In the genomic region with DNA sequence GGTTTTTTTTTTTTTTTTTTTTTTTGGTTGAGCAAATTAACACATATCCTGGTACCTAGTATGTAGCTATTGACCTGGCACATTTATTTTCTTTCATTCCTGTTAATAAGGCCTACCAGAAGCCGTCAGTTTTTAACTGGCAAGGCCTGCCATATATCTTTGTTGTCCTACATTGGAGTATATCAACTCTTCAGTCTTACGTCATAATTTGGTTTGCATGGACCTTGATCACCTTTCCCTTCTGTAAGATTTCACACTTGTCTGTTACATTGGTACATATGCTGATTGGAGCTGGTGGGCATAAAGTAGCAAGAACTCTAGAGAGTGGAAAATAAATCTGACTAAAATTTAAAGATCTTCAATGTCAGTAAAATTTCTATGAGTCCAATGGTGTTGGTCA, we compare ENCODE assay signal across 36 cellular contexts.
A peak's percentile ranks its signal among the peaks of the same experiment; 100 is the strongest.
DNase-seq lines count a peak whose midpoint lies in the region; ATAC-seq, FAIRE-seq and TF ChIP-seq lines count a peak whose summit lies in the region.
"Had no signal": no experiment of that assay in that cellular context is flagged by ENCODE, and none has a peak within 500 bp of the region (broad histone marks: within the 10 kb centered on the region; RNA-seq: fewer than 3 reads in every experiment).

No MANE protein-coding gene starts in this region.

- H3K27ac ChIP-seq in mammary epithelial cell (ENCODE audit: insufficient read depth, low read depth, low read length), result no peak overlapping the region
- H3K27ac ChIP-seq in HepG2 (ENCODE audit: extremely low read length, insufficient read depth, low read length), result no peak overlapping the region
- no peak overlapping the region for H3K27ac ChIP-seq in right lobe of liver
- no peak overlapping the region for H3K27ac ChIP-seq in mesendoderm (ENCODE audit: low read depth, low read length)
- no peak overlapping the region for H3K27ac ChIP-seq in neural progenitor cell
- H3K27ac ChIP-seq: 22Rv1; A549; BLaER1; BLaER1 treated with 17β-estradiol and CSF1 and Interleukin-3, amounts not matched to agents 10 nM and 100 nM; C4-2B had no signal

- peak overlapping the region; percentile 36 for H2BK15ac ChIP-seq in mesendoderm (replicated peaks; ENCODE audit: low read depth)

- H4K20me1 ChIP-seq in mammary epithelial cell (ENCODE audit: insufficient read depth, low read length) (no peaks in the 10 kb centered on the region), HepG2 (ENCODE audit: insufficient read depth, low read length) (no peaks in the 10 kb centered on the region), neural progenitor cell (ENCODE audit: low read depth) (no peaks in the 10 kb centered on the region)
- H4K20me1 ChIP-seq: BLaER1; BLaER1 treated with 17β-estradiol and CSF1 and Interleukin-3, amounts not matched to agents 10 nM and 100 nM had no signal

- no peaks in the 10 kb centered on the region for H3K4me1 Mint-ChIP-seq in MCF 10A (ENCODE audit: insufficient read depth, unreplicated experiment)
- H3K4me1 Mint-ChIP-seq in neural progenitor cell, result no peaks in the 10 kb centered on the region
- H3K4me1 Mint-ChIP-seq: B cell; CD14-positive monocyte; CD4-positive, alpha-beta memory T cell; CD4-positive, CD25-positive, alpha-beta regulatory T cell; CD8-positive, alpha-beta memory T cell had no signal

- dilution Hi-C loops in mammary epithelial cell (cut with HindIII; ENCODE audit: low sequenced_read_pairs), result no loop called here

- H2AK5ac ChIP-seq in mesendoderm (ENCODE audit: low read length), result no peak overlapping the region

- H3K79me2 ChIP-seq in mammary epithelial cell (ENCODE audit: insufficient read depth, low read length), result no peaks in the 10 kb centered on the region
- H3K79me2 ChIP-seq in HepG2 (ENCODE audit: insufficient read depth, low read length), result no peaks in the 10 kb centered on the region
- H3K79me2 ChIP-seq in mesendoderm (ENCODE audit: control insufficient read depth, insufficient read depth, low read length), result no peaks in the 10 kb centered on the region
- no peaks in the 10 kb centered on the region for H3K79me2 ChIP-seq in neural progenitor cell (ENCODE audit: low read depth)

- ATAC-seq in HepG2 (no peak), right lobe of liver (no peak), HG03039 (IDR thresholded peaks at IDR 0.05; ENCODE audit: unreplicated experiment) (no peak)
- ATAC-seq: A549; CD8-positive, alpha-beta T cell had no signal

- no peak overlapping the region for H3K23ac ChIP-seq in mesendoderm (ENCODE audit: low read length)

- H3K4me3 Mint-ChIP-seq in MCF 10A (ENCODE audit: unreplicated experiment) (no peak overlapping the region), neural progenitor cell (no peak overlapping the region)
- H3K4me3 Mint-ChIP-seq: B cell; CD14-positive monocyte; CD4-positive, alpha-beta memory T cell; CD4-positive, alpha-beta T cell; CD4-positive, CD25-positive, alpha-beta regulatory T cell; CD8-positive, alpha-beta memory T cell; CD8-positive, alpha-beta T cell had no signal

- no peak overlapping the region for H3K56ac ChIP-seq in mesendoderm (ENCODE audit: low read length)

- TF ChIP-seq CTCF in mammary epithelial cell (conservative IDR thresholded peaks at IDR 0.05 in 1 of 2, IDR thresholded peaks at IDR 0.05 in 1 of 2; ENCODE audit: extremely low read depth in 1 of 2, insufficient read depth in 1 of 2, low read depth in 1 of 2, low read length in 2 of 2) (no peak), MCF 10A (IDR thresholded peaks at IDR 0.05; ENCODE audit: unreplicated experiment) (no peak), HepG2 (CRISPR knock-in tag; IDR thresholded peaks at IDR 0.05) (no peak), right lobe of liver (IDR thresholded peaks at IDR 0.05) (no peak), neural progenitor cell (IDR thresholded peaks at IDR 0.05) (no peak)

- intact Hi-C loops in mammary epithelial cell (cut with micrococcal nuclease), result no loop called here
- intact Hi-C loops in MCF 10A (cut with micrococcal nuclease), result no loop called here
- intact Hi-C loops in HepG2 (cut with micrococcal nuclease; ENCODE audit: unreplicated experiment), result no loop called here
- intact Hi-C loops in right lobe of liver (cut with DNase I), result no loop called here

- DNase-seq in mammary epithelial cell (no peak), MCF 10A (ENCODE audit: unreplicated experiment) (no peak), HepG2 (ENCODE audit: low spot score) (no peak), right lobe of liver (no peak), mesendoderm (no peak), neural progenitor cell (ENCODE audit: low spot score) (no peak)
- DNase-seq in activated T-cell treated with anti-CD3 and anti-CD28 coated beads, Interleukin-2, amount 50 U/mL, for 1 hour, result no peak
- DNase-seq: 8988T; ACHN; AML-193; BE2C; Caco-2; Calu3; CD4-positive, alpha-beta memory T cell; CD4-positive, alpha-beta T cell; CD4-positive, CD25-positive, alpha-beta regulatory T cell; CD8-positive, alpha-beta memory T cell; CD8-positive, alpha-beta T cell; COR-L47; DMS 273 treated with DMSO at 0.1 percent for 48 hours; DMS153; DMS53; DMS79; DMS79 treated with DMSO at 0.1 percent for 48 hours; DND-41; EL had no signal

- H3K9ac ChIP-seq in mammary epithelial cell (ENCODE audit: insufficient read depth, low read length) (peak overlapping the region; percentile 23), HepG2 (ENCODE audit: insufficient read depth, low read depth, low read length) (no peak overlapping the region), mesendoderm (ENCODE audit: low read length) (no peak overlapping the region), neural progenitor cell (no peak overlapping the region)
- H3K9ac ChIP-seq: BLaER1; BLaER1 treated with 17β-estradiol and CSF1 and Interleukin-3, amounts not matched to agents 10 nM and 100 nM had no signal

- no peak overlapping the region for H2BK5ac ChIP-seq in mesendoderm (ENCODE audit: low read length)

- H3K27me3 ChIP-seq in mammary epithelial cell (ENCODE audit: insufficient read depth, low read length) (peaks cover 1% of the 10 kb centered on the region), HepG2 (ENCODE audit: control insufficient read depth in 1 of 2, insufficient read depth in 2 of 2, low read length in 2 of 2) (no peaks in the 10 kb centered on the region; a peak in 1 of 5 replicates), right lobe of liver (no peaks in the 10 kb centered on the region), mesendoderm (ENCODE audit: insufficient read depth, low read length, poor library complexity) (no peaks in the 10 kb centered on the region), neural progenitor cell (no peaks in the 10 kb centered on the region)
- H3K27me3 ChIP-seq: BE2C; BLaER1; BLaER1 treated with 17β-estradiol and CSF1 and Interleukin-3, amounts not matched to agents 10 nM and 100 nM had no signal

- H3K4me3 ChIP-seq in mammary epithelial cell (replicated peaks in 1 of 3; ENCODE audit: insufficient read depth in 1 of 3, low read depth in 2 of 3, low read length in 3 of 3) (no peak overlapping the region), HepG2 (replicated peaks in 1 of 3; ENCODE audit: insufficient read depth in 1 of 3, low read depth in 2 of 3, low read length in 3 of 3) (no peak overlapping the region), right lobe of liver (no peak overlapping the region), mesendoderm (ENCODE audit: low read length) (no peak overlapping the region), neural progenitor cell (no peak overlapping the region)
- H3K4me3 ChIP-seq: A549; BLaER1; BLaER1 treated with 17β-estradiol and CSF1 and Interleukin-3, amounts not matched to agents 10 nM and 100 nM had no signal

- H3K27me3 Mint-ChIP-seq in MCF 10A (ENCODE audit: insufficient read depth, unreplicated experiment) (no peaks in the 10 kb centered on the region), neural progenitor cell (ENCODE audit: insufficient read depth, low read depth) (peaks cover 3% of the 10 kb centered on the region)
- H3K27me3 Mint-ChIP-seq: B cell; CD4-positive, alpha-beta memory T cell; CD4-positive, alpha-beta T cell; CD4-positive, CD25-positive, alpha-beta regulatory T cell; CD8-positive, alpha-beta memory T cell had no signal

- no peak overlapping the region for H4K5ac ChIP-seq in mesendoderm (ENCODE audit: low read length)

- H3K36me3 ChIP-seq in mammary epithelial cell (ENCODE audit: insufficient read depth, low read length) (no peaks in the 10 kb centered on the region), HepG2 (replicated peaks in 1 of 2; ENCODE audit: control insufficient read depth in 1 of 2, insufficient read depth in 2 of 2, low read length in 2 of 2) (no peaks in the 10 kb centered on the region), right lobe of liver (no peaks in the 10 kb centered on the region), mesendoderm (ENCODE audit: control insufficient read depth, insufficient read depth, low read length) (no peaks in the 10 kb centered on the region), neural progenitor cell (no peaks in the 10 kb centered on the region)
- H3K36me3 ChIP-seq: BE2C; BLaER1; BLaER1 treated with 17β-estradiol and CSF1 and Interleukin-3, amounts not matched to agents 10 nM and 100 nM had no signal

- CTCF ChIA-PET in mammary epithelial cell (lab: Charles Lee; ENCODE audit: low non-redundant PET) (no interaction called here), MCF 10A (lab: Yijun Ruan, JAX) (interaction anchor here (1.0 kb wide), 1 partner anchor 18 kb away, joined by 3 read pairs; no protein-coding TSS in a partner anchor), HepG2 (lab: Yijun Ruan, JAX; ENCODE audit: low intra/inter-chr PET ratio, low total read pairs) (no interaction called here)

- H3K27ac Mint-ChIP-seq in MCF 10A (ENCODE audit: low read depth, unreplicated experiment) (no peak overlapping the region), neural progenitor cell (no peak overlapping the region)
- H3K27ac Mint-ChIP-seq: B cell; CD14-positive monocyte; CD4-positive, alpha-beta memory T cell; CD4-positive, alpha-beta T cell; CD4-positive, CD25-positive, alpha-beta regulatory T cell; CD8-positive, alpha-beta memory T cell; CD8-positive, alpha-beta T cell had no signal

- in situ Hi-C loops in mammary epithelial cell (cut with MboI; ENCODE audit: low sequenced_read_pairs in 2 of 2), result no loop called here
- in situ Hi-C loops in HepG2 (cut with HindIII; ENCODE audit: extremely low pct_ligation_motif_present, low pct_unique_long_range_greater_than_20kb), result no loop called here

- H3K4me1 ChIP-seq in mammary epithelial cell (ENCODE audit: insufficient read depth, low read length) (no peaks in the 10 kb centered on the region), HepG2 (ENCODE audit: insufficient read depth, low read length) (no peaks in the 10 kb centered on the region), right lobe of liver (no peaks in the 10 kb centered on the region), mesendoderm (ENCODE audit: control insufficient read depth, low read depth, low read length) (no peaks in the 10 kb centered on the region), neural progenitor cell (no peaks in the 10 kb centered on the region)
- H3K4me1 ChIP-seq: A549; BE2C; BLaER1; BLaER1 treated with 17β-estradiol and CSF1 and Interleukin-3, amounts not matched to agents 10 nM and 100 nM; Caco-2 had no signal

- TF ChIP-seq EP300 in HepG2 (IDR thresholded peaks at IDR 0.05; ENCODE audit: low read depth in 2 of 2, low read length in 2 of 2) (no peak), HepG2 (CRISPR knock-in tag; IDR thresholded peaks at IDR 0.05; ENCODE audit: borderline replicate concordance) (no peak)

- BruUV-seq in mammary epithelial cell (replicated peaks; lab: Mats Ljungman, UMichigan), result no TSS peak
- no TSS peak for BruUV-seq in MCF 10A (replicated peaks; lab: Mats Ljungman, UMichigan)
- BruUV-seq in HepG2 (replicated peaks; lab: Mats Ljungman, UMichigan), result no TSS peak

- no peak overlapping the region for H3K4ac ChIP-seq in mesendoderm (ENCODE audit: low read depth, low read length)

- no peaks in the 10 kb centered on the region for H3K9me3 ChIP-seq in mammary epithelial cell (replicated peaks; ENCODE audit: insufficient read depth, low read length)
- H3K9me3 ChIP-seq in HepG2 (ENCODE audit: low read length), result no peaks in the 10 kb centered on the region
- H3K9me3 ChIP-seq in right lobe of liver, result no peaks in the 10 kb centered on the region
- no peaks in the 10 kb centered on the region for H3K9me3 ChIP-seq in neural progenitor cell (ENCODE audit: low read depth)
- H3K9me3 ChIP-seq: A549; BE2C; BLaER1; BLaER1 treated with 17β-estradiol and CSF1 and Interleukin-3, amounts not matched to agents 10 nM and 100 nM; Caco-2 had no signal

- TF ChIP-seq RAD21 in HepG2 (CRISPR knock-in tag; IDR thresholded peaks at IDR 0.05), result no peak

- H3F3A ChIP-seq in neural progenitor cell (ENCODE audit: low read depth), result no peaks in the 10 kb centered on the region

- no peak overlapping the region for H2AFZ ChIP-seq in mammary epithelial cell (ENCODE audit: low read depth, low read length)
- no peak overlapping the region for H2AFZ ChIP-seq in HepG2 (ENCODE audit: low read length)
- H2AFZ ChIP-seq in neural progenitor cell (replicated peaks), result peak overlapping the region; percentile 29

- TF ChIP-seq POLR2A in HepG2 (IDR thresholded peaks at IDR 0.05; ENCODE audit: insufficient read depth in 1 of 2, low read depth in 2 of 2, low read length in 2 of 2), result no peak
- no peak for TF ChIP-seq POLR2A in right lobe of liver (IDR thresholded peaks at IDR 0.05)

- no peaks in the 10 kb centered on the region for H3K79me1 ChIP-seq in mesendoderm (ENCODE audit: low read length)

- no peaks in the 10 kb centered on the region for H3K9me3 Mint-ChIP-seq in MCF 10A (ENCODE audit: unreplicated experiment)
- no peaks in the 10 kb centered on the region for H3K9me3 Mint-ChIP-seq in neural progenitor cell
- H3K9me3 Mint-ChIP-seq: CD14-positive monocyte had no signal

- H2BK120ac ChIP-seq in mesendoderm (ENCODE audit: low read depth, low read length), result no peak overlapping the region

- H3K18ac ChIP-seq in mesendoderm (ENCODE audit: low read length), result no peak overlapping the region

- WGBS in mammary epithelial cell (ENCODE audit: low coverage, missing lambda C conversion rate), result 71% methylated on average over 2 of the region's 2 CpGs
- WGBS in HepG2 (ENCODE audit: low lambda C conversion rate), result 0% methylated on average over 2 of the region's 2 CpGs
- WGBS in right lobe of liver (ENCODE audit: insufficient coverage, low coverage, low lambda C conversion rate, missing lambda C conversion rate), result 59% methylated on average over 2 of the region's 2 CpGs
- no CpG with 5 or more reads among the region's 2 CpGs for WGBS in mesendoderm (ENCODE audit: extremely low coverage, insufficient coverage, low lambda C conversion rate)

- no peak overlapping the region for H3K4me2 ChIP-seq in mammary epithelial cell (ENCODE audit: insufficient read depth, low read depth, low read length)
- H3K4me2 ChIP-seq in HepG2 (ENCODE audit: low read depth, low read length), result no peak overlapping the region
- no peak overlapping the region for H3K4me2 ChIP-seq in mesendoderm (ENCODE audit: low read length)
- H3K4me2 ChIP-seq in neural progenitor cell, result no peak overlapping the region
- H3K4me2 ChIP-seq: A549; BLaER1; BLaER1 treated with 17β-estradiol and CSF1 and Interleukin-3, amounts not matched to agents 10 nM and 100 nM had no signal

- no peak overlapping the region for H4K8ac ChIP-seq in mesendoderm (ENCODE audit: low read depth, low read length)

- no peak for FAIRE-seq in HepG2 (lab: Jason Lieb, UNC)
- FAIRE-seq: A204.1, A549, D721Med had no signal

- H3K36me3 Mint-ChIP-seq in MCF 10A (ENCODE audit: insufficient read depth, unreplicated experiment) (no peaks in the 10 kb centered on the region), neural progenitor cell (no peaks in the 10 kb centered on the region)
- H3K36me3 Mint-ChIP-seq: CD14-positive monocyte; CD4-positive, alpha-beta memory T cell; CD4-positive, CD25-positive, alpha-beta regulatory T cell; CD8-positive, alpha-beta memory T cell; CD8-positive, alpha-beta T cell had no signal

- POLR2A ChIA-PET in MCF 10A (lab: Yijun Ruan, JAX), result no interaction called here
- POLR2A ChIA-PET in HepG2 (lab: Yijun Ruan, JAX), result no interaction called here
